Comparison of ENCODE assay signal across 10 cellular contexts in genomic region chr22:50581031-50581949, GRCh38. TPM values are rescaled to one million over a fixed set of nuclear protein-coding genes. Genes with fewer than 3 reads are reported as not detected.
DNase-seq lines count a peak whose midpoint lies in the region; ATAC-seq, FAIRE-seq and TF ChIP-seq lines count a peak whose summit lies in the region.
"Had no signal": no experiment of that assay in that cellular context is flagged by ENCODE, and none has a peak within 500 bp of the region (broad histone marks: within the 10 kb centered on the region; RNA-seq: fewer than 3 reads in every experiment).

No MANE protein-coding gene starts in this region.

- peak overlapping the region; percentile 97 for H3K4me2 ChIP-seq in astrocyte (ENCODE audit: low read length)

- no peaks in the 10 kb centered on the region for H3K36me3 ChIP-seq in astrocyte (ENCODE audit: insufficient read depth, low read length)
- peaks cover 0 to 4% (median 0%) of the 10 kb centered on the region in 4 donors for H3K36me3 ChIP-seq in right lobe of liver
- no peaks in the 10 kb centered on the region for H3K36me3 ChIP-seq in thyroid gland
- H3K36me3 ChIP-seq in mucosa of descending colon (ENCODE audit: low read depth) = no peaks in the 10 kb centered on the region

- intact Hi-C loops in right lobe of liver (cut with DNase I) (no loop called here), thyroid gland (cut with DNase I) (loop anchor here (5.0 kb wide), 1 partner anchor 59 kb away; no protein-coding TSS in a partner anchor), mucosa of descending colon (cut with DNase I, micrococcal nuclease) (no loop called here)

- 92% methylated on average over 2 of the region's 22 CpGs for WGBS in right lobe of liver (ENCODE audit: insufficient coverage, low coverage, low lambda C conversion rate, missing lambda C conversion rate)
- 84 to 93% methylated on average over 18 to 21 of the region's 22 CpGs for WGBS in thyroid gland, 2 donors

- TF ChIP-seq POLR2A in right lobe of liver (IDR thresholded peaks at IDR 0.05) (no peak), thyroid gland (IDR thresholded peaks at IDR 0.05) (no peak)

- peak overlapping the region; percentile 89 for H3K27ac Mint-ChIP-seq in activated T-cell treated with anti-CD3 and anti-CD28 coated beads, Interleukin-2, amount 50 U/mL, for 24 hours
- H3K27ac Mint-ChIP-seq in astrocyte (ENCODE audit: unreplicated experiment) = peak overlapping the region; percentile 80

- peaks cover 14% of the 10 kb centered on the region for H3K4me1 ChIP-seq in astrocyte (ENCODE audit: insufficient read depth, low read length)
- peaks cover 0 to 11% (median 0%) of the 10 kb centered on the region in 4 donors for H3K4me1 ChIP-seq in right lobe of liver
- H3K4me1 ChIP-seq in thyroid gland = peaks cover 13 to 35% of the 10 kb centered on the region in 2 donors
- H3K4me1 ChIP-seq in mucosa of descending colon (ENCODE audit: low read depth) = peaks cover 12% of the 10 kb centered on the region

- H3K9me3 Mint-ChIP-seq in activated T-cell treated with anti-CD3 and anti-CD28 coated beads, Interleukin-2, amount 50 U/mL, for 24 hours = no peaks in the 10 kb centered on the region
- no peaks in the 10 kb centered on the region for H3K9me3 Mint-ChIP-seq in astrocyte (ENCODE audit: unreplicated experiment)

- peaks cover 8% of the 10 kb centered on the region for H3K27me3 ChIP-seq in astrocyte (ENCODE audit: insufficient read depth, low read length)
- H3K27me3 ChIP-seq in right lobe of liver = no peaks in the 10 kb centered on the region
- H3K27me3 ChIP-seq in thyroid gland = no peaks in the 10 kb centered on the region

- peaks cover 6% of the 10 kb centered on the region for H3K79me2 ChIP-seq in astrocyte (ENCODE audit: insufficient read depth, low read length)

- no peaks in the 10 kb centered on the region for H4K20me1 ChIP-seq in astrocyte (ENCODE audit: insufficient read depth, low read length)

- H2AFZ ChIP-seq in astrocyte (ENCODE audit: low read depth, low read length) = no peak overlapping the region

- H3K9me3 ChIP-seq in astrocyte (ENCODE audit: insufficient read depth, low read depth, low read length) = no peaks in the 10 kb centered on the region
- H3K9me3 ChIP-seq in right lobe of liver = no peaks in the 10 kb centered on the region
- no peaks in the 10 kb centered on the region for H3K9me3 ChIP-seq in thyroid gland
- H3K9me3 ChIP-seq in mucosa of descending colon = no peaks in the 10 kb centered on the region

- H3K4me3 ChIP-seq in astrocyte (ENCODE audit: insufficient read depth, low read depth, low read length) (peak overlapping the region; percentile 75), right lobe of liver (peak overlapping the region; percentile 69 to 96 (median 91)), thyroid gland (replicated peaks in 1 of 3) (peak overlapping the region in 2 of 3 donors; percentile 80 to 95), mucosa of descending colon (no peak overlapping the region)

- H3K27ac ChIP-seq in astrocyte (ENCODE audit: low read depth, low read length) (no peak overlapping the region), right lobe of liver (peak overlapping the region in 1 of 3 donors; percentile 92), thyroid gland (peak overlapping the region in 2 of 3 donors; percentile 95 to 96)

- H3K9ac ChIP-seq in astrocyte (ENCODE audit: low read length) = peak overlapping the region; percentile 93

- no peak for DNase-seq in activated T-cell treated with anti-CD3 and anti-CD28 coated beads, Interleukin-2, amount 50 U/mL, for 24 hours
- no peak for DNase-seq in activated T-cell treated with anti-CD3 and anti-CD28 coated beads for 4 hours
- DNase-seq in astrocyte (ENCODE audit: low read depth) = no peak
- peak in 2 of 3 donors; percentile 21 to 43 for DNase-seq in right lobe of liver
- DNase-seq in thyroid gland = no peak
- DNase-seq in SIG-M5 (lab: John Stamatoyannopoulos, UW) = no peak
- no peak for DNase-seq in mucosa of descending colon
- DNase-seq: NCI-H1092 had no signal

- H3K27me3 Mint-ChIP-seq in activated T-cell treated with anti-CD3 and anti-CD28 coated beads, Interleukin-2, amount 50 U/mL, for 24 hours = no peaks in the 10 kb centered on the region
- peaks cover 6% of the 10 kb centered on the region for H3K27me3 Mint-ChIP-seq in astrocyte (ENCODE audit: low read depth, unreplicated experiment)

- FAIRE-seq in astrocyte (lab: Jason Lieb, UNC) = no peak
- FAIRE-seq: islet of Langerhans had no signal

- peaks cover 59% of the 10 kb centered on the region for H3K36me3 Mint-ChIP-seq in activated T-cell treated with anti-CD3 and anti-CD28 coated beads, Interleukin-2, amount 50 U/mL, for 24 hours (ENCODE audit: low read depth)
- peaks cover 4% of the 10 kb centered on the region for H3K36me3 Mint-ChIP-seq in astrocyte (ENCODE audit: low read depth, unreplicated experiment)

- peaks cover 30% of the 10 kb centered on the region for H3K4me1 Mint-ChIP-seq in activated T-cell treated with anti-CD3 and anti-CD28 coated beads, Interleukin-2, amount 50 U/mL, for 24 hours (ENCODE audit: low read depth)
- H3K4me1 Mint-ChIP-seq in astrocyte (ENCODE audit: low read depth, unreplicated experiment) = peaks cover 3% of the 10 kb centered on the region

- TF ChIP-seq CTCF in astrocyte (IDR thresholded peaks at IDR 0.05; ENCODE audit: insufficient read depth, low read depth, low read length) (no peak), right lobe of liver (IDR thresholded peaks at IDR 0.05) (no peak), thyroid gland (IDR thresholded peaks at IDR 0.05) (no peak), mucosa of descending colon (IDR thresholded peaks at IDR 0.05) (no peak)

- peak overlapping the region; percentile 94 for H3K4me3 Mint-ChIP-seq in activated T-cell treated with anti-CD3 and anti-CD28 coated beads, Interleukin-2, amount 50 U/mL, for 24 hours
- peak overlapping the region; percentile 88 for H3K4me3 Mint-ChIP-seq in astrocyte (ENCODE audit: unreplicated experiment)

- ATAC-seq in right lobe of liver (no peak), mucosa of descending colon (no peak), GM21447 (IDR thresholded peaks at IDR 0.05; ENCODE audit: unreplicated experiment) (no peak)

RNA-seq across cellular contexts. Expression of gene CHKB, which starts 1.4 kb away (rescaled TPM):
- total RNA-seq in astrocyte = 36.1 and 40.7 TPM in 2 replicates
- 10 to 100 TPM; 10.9 to 43.4 (median 26.7) TPM for total RNA-seq in right lobe of liver
- total RNA-seq in thyroid gland = 10 to 100 TPM; 49.1 to 96.9 (median 67.8) TPM
- 10 to 100 TPM; 79.9 to 95.0 (median 80.9) TPM for total RNA-seq in mucosa of descending colon

RNA-seq across cellular contexts. Expression of gene CPT1B, which starts 3.1 kb away (rescaled TPM):
- total RNA-seq in astrocyte = 26.0 and 32.7 TPM in 2 replicates
- total RNA-seq in right lobe of liver = 10 to 100 TPM in 5 of 6 experiments, 1 to 10 TPM in 1; 3.8 to 30.7 (median 13.0) TPM
- total RNA-seq in thyroid gland = 10 to 100 TPM in 3 of 4 donors, 1 to 10 TPM in 1; 9.7 to 38.7 (median 14.9) TPM
- total RNA-seq in mucosa of descending colon = 10 to 100 TPM; 24.5 to 51.6 (median 29.9) TPM

RNA-seq across cellular contexts. Expression of gene SYCE3, which starts 18.6 kb away (rescaled TPM):
- total RNA-seq in astrocyte (not detected in 2 replicates), right lobe of liver (1 to 10 TPM in 2 of 6 experiments, not detected in 4; 3.3 to 4.7 TPM), thyroid gland (1 to 10 TPM in 3 of 4 donors, not detected in 1; 3.5 to 6.0 (median 4.3) TPM), mucosa of descending colon (not detected)

RNA-seq across cellular contexts. Expression of gene MAPK8IP2, which starts 19.3 kb away (rescaled TPM):
- total RNA-seq in astrocyte (4.7 and 5.9 TPM in 2 replicates), right lobe of liver (1 to 10 TPM in 1 of 6 experiments, under 1 TPM in 5; 0.15 to 1.7 (median 0.45) TPM), thyroid gland (1 to 10 TPM in 3 of 4 donors, under 1 TPM in 1; 0.94 to 3.3 (median 1.5) TPM), mucosa of descending colon (1 to 10 TPM in 1 of 3 donors, under 1 TPM in 2; 0.63 to 4.2 (median 0.64) TPM)

RNA-seq across cellular contexts. Expression of gene KLHDC7B, which starts 35.6 kb away (rescaled TPM):
- total RNA-seq in astrocyte = 0.32 and 1.9 TPM in 2 replicates
- 1 to 10 TPM in 2 of 6 experiments, under 1 TPM in 2, not detected in 2; 0.07 to 1.4 (median 0.62) TPM for total RNA-seq in right lobe of liver
- under 1 TPM in 1 of 4 donors, not detected in 3; 0.27 TPM for total RNA-seq in thyroid gland
- total RNA-seq in mucosa of descending colon = 1 to 10 TPM in 1 of 3 donors, under 1 TPM in 1, not detected in 1; 0.55 to 1.7 TPM

Comparison
In these comparisons a context has a peak if more than half of its experiments do, and no peak if none do; other contexts are left out.
1. DNase-seq: peak in right lobe of liver (2 of 3); none in activated T-cell treated with anti-CD3 and anti-CD28 coated beads, Interleukin-2, amount 50 U/mL, for 24 hours (single experiment), activated T-cell treated with anti-CD3 and anti-CD28 coated beads for 4 hours (single experiment), astrocyte (single experiment), thyroid gland (0 of 2), SIG-M5 (single experiment) and mucosa of descending colon (0 of 3).